Comparison of ENCODE assay signal across 1 cellular context in genomic region chr13:52011690-52012511, GRCh38.
A peak's percentile ranks its signal among the peaks of the same experiment; 100 is the strongest.
TF ChIP-seq lines count a peak whose summit lies in the region.

Gene ALG11 (plus strand): TSS chr13:52012398. CDS start chr13:52012419, 21 bp downstream.

TF ChIP-seq in HepG2, 621 proteins besides CTCF, POLR2A, EP300 and RAD21 (continued from another document and continues in another):
- peak; percentile 85 for TF ChIP-seq ZNF770 (CRISPR knock-in tag; IDR thresholded peaks at IDR 0.05)
- TF ChIP-seq SP1 (IDR thresholded peaks at IDR 0.05): peak; percentile 66; the same call in 1 of the 2 replicates
- TF ChIP-seq SP1 (CRISPR knock-in tag; IDR thresholded peaks at IDR 0.05): peak; percentile 99
- no peak for TF ChIP-seq TCF12 (IDR thresholded peaks at IDR 0.05)
- peak; percentile 55; the same call in 1 of the 2 replicates for TF ChIP-seq TCF12 (CRISPR knock-in tag; IDR thresholded peaks at IDR 0.05)
- TF ChIP-seq ZNF564 (CRISPR knock-in tag; IDR thresholded peaks at IDR 0.05): peak; percentile 87; the same call in 1 of the 2 replicates
- TF ChIP-seq, protein P1, sequence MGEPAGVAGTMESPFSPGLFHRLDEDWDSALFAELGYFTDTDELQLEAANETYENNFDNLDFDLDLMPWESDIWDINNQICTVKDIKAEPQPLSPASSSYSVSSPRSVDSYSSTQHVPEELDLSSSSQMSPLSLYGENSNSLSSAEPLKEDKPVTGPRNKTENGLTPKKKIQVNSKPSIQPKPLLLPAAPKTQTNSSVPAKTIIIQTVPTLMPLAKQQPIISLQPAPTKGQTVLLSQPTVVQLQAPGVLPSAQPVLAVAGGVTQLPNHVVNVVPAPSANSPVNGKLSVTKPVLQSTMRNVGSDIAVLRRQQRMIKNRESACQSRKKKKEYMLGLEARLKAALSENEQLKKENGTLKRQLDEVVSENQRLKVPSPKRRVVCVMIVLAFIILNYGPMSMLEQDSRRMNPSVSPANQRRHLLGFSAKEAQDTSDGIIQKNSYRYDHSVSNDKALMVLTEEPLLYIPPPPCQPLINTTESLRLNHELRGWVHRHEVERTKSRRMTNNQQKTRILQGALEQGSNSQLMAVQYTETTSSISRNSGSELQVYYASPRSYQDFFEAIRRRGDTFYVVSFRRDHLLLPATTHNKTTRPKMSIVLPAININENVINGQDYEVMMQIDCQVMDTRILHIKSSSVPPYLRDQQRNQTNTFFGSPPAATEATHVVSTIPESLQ (CRISPR knock-in tag; conservative IDR thresholded peaks at IDR 0.05): no peak
- TF ChIP-seq, protein P2, sequence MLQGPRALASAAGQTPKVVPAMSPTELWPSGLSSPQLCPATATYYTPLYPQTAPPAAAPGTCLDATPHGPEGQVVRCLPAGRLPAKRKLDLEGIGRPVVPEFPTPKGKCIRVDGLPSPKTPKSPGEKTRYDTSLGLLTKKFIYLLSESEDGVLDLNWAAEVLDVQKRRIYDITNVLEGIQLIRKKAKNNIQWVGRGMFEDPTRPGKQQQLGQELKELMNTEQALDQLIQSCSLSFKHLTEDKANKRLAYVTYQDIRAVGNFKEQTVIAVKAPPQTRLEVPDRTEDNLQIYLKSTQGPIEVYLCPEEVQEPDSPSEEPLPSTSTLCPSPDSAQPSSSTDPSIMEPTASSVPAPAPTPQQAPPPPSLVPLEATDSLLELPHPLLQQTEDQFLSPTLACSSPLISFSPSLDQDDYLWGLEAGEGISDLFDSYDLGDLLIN (CRISPR knock-in tag; IDR thresholded peaks at IDR 0.05; ENCODE audit: borderline replicate concordance): no peak
- TF ChIP-seq ARHGAP35 (CRISPR knock-in tag; IDR thresholded peaks at IDR 0.05; ENCODE audit: borderline replicate concordance): 0 out of 2 replicates have a peak, but pooled peaks have one; percentile 36
- TF ChIP-seq ZIK1 (CRISPR knock-in tag; IDR thresholded peaks at IDR 0.05; ENCODE audit: borderline replicate concordance, low read depth): peak; percentile 81; the same call in 1 of the 2 replicates
- TF ChIP-seq JUND (CRISPR knock-in tag; IDR thresholded peaks at IDR 0.05): peak; percentile 66
- TF ChIP-seq ZMYM3 (CRISPR knock-in tag; IDR thresholded peaks at IDR 0.05): peak; percentile 20; the same call in 1 of the 2 replicates
- TF ChIP-seq PRMT3 (CRISPR knock-in tag; IDR thresholded peaks at IDR 0.05; ENCODE audit: borderline replicate concordance, low read depth): no peak
- no peak for TF ChIP-seq AGO1 (IDR thresholded peaks at IDR 0.05; ENCODE audit: low read depth, low read length, poor library complexity, severe bottlenecking)
- TF ChIP-seq EZH2 (conservative IDR thresholded peaks at IDR 0.05; ENCODE audit: low read depth, low read length): no peak
- TF ChIP-seq NKX3-1 (CRISPR knock-in tag; IDR thresholded peaks at IDR 0.05): no peak; the same call in 1 of the 2 replicates
- TF ChIP-seq, protein P3, sequence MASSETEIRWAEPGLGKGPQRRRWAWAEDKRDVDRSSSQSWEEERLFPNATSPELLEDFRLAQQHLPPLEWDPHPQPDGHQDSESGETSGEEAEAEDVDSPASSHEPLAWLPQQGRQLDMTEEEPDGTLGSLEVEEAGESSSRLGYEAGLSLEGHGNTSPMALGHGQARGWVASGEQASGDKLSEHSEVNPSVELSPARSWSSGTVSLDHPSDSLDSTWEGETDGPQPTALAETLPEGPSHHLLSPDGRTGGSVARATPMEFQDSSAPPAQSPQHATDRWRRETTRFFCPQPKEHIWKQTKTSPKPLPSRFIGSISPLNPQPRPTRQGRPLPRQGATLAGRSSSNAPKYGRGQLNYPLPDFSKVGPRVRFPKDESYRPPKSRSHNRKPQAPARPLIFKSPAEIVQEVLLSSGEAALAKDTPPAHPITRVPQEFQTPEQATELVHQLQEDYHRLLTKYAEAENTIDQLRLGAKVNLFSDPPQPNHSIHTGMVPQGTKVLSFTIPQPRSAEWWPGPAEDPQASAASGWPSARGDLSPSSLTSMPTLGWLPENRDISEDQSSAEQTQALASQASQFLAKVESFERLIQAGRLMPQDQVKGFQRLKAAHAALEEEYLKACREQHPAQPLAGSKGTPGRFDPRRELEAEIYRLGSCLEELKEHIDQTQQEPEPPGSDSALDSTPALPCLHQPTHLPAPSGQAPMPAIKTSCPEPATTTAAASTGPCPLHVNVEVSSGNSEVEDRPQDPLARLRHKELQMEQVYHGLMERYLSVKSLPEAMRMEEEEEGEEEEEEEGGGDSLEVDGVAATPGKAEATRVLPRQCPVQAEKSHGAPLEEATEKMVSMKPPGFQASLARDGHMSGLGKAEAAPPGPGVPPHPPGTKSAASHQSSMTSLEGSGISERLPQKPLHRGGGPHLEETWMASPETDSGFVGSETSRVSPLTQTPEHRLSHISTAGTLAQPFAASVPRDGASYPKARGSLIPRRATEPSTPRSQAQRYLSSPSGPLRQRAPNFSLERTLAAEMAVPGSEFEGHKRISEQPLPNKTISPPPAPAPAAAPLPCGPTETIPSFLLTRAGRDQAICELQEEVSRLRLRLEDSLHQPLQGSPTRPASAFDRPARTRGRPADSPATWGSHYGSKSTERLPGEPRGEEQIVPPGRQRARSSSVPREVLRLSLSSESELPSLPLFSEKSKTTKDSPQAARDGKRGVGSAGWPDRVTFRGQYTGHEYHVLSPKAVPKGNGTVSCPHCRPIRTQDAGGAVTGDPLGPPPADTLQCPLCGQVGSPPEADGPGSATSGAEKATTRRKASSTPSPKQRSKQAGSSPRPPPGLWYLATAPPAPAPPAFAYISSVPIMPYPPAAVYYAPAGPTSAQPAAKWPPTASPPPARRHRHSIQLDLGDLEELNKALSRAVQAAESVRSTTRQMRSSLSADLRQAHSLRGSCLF (CRISPR knock-in tag; IDR thresholded peaks at IDR 0.05; ENCODE audit: borderline replicate concordance): no peak
- no peak for TF ChIP-seq FIP1L1 (IDR thresholded peaks at IDR 0.05; ENCODE audit: borderline replicate concordance, insufficient read depth, low read depth, low read length)
- peak; percentile 85; the same call in 1 of the 2 replicates for TF ChIP-seq ZBTB8A (CRISPR knock-in tag; IDR thresholded peaks at IDR 0.05; ENCODE audit: borderline replicate concordance, low read depth)
- TF ChIP-seq MAFG (CRISPR knock-in tag; IDR thresholded peaks at IDR 0.05): peak; percentile 55; the same call in 1 of the 2 replicates
- TF ChIP-seq, protein P4, sequence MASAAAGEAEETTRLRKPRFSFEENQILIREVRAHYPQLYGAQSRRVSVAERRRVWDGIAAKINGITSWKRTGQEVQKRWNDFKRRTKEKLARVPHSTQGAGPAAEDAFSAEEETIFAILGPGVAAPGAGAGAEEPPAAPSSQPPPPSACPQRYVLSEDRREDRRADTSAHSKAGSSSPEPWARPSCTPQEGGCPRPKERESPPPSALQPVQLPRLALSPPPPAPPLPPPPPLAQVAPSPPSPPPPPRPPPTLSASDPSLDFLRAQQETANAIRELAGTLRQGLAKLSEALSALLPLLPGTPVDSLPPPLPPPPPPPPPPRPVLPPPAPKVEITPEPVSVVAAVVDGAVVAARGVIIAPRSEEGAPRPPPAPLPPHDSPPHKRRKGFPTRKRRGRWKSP (CRISPR knock-in tag; IDR thresholded peaks at IDR 0.05): peak; percentile 98
- TF ChIP-seq HIVEP1 (CRISPR knock-in tag; IDR thresholded peaks at IDR 0.05): no peak; the same call in 1 of the 2 replicates
- TF ChIP-seq NR2F6 (IDR thresholded peaks at IDR 0.05): 0 out of 2 replicates have a peak, but pooled peaks have one; percentile 10
- TF ChIP-seq NR2F6 (CRISPR knock-in tag; IDR thresholded peaks at IDR 0.05): peak; percentile 66; the same call in 1 of the 2 replicates
- peak; percentile 94 for TF ChIP-seq PBX2 (CRISPR knock-in tag; IDR thresholded peaks at IDR 0.05)
- no peak for TF ChIP-seq ZBTB3 (CRISPR knock-in tag; IDR thresholded peaks at IDR 0.05; ENCODE audit: borderline replicate concordance, low read depth)
- TF ChIP-seq ZNF572 (CRISPR knock-in tag; IDR thresholded peaks at IDR 0.05): peak; percentile 38; the same call in 1 of the 2 replicates
- peak; percentile 49; the same call in 1 of the 2 replicates for TF ChIP-seq MIXL1 (CRISPR knock-in tag; IDR thresholded peaks at IDR 0.05)
- peak; percentile 99 for TF ChIP-seq MEIS1 (CRISPR knock-in tag; IDR thresholded peaks at IDR 0.05; ENCODE audit: borderline replicate concordance)
- no peak; the same call in 1 of the 2 replicates for TF ChIP-seq ZNF891 (CRISPR knock-in tag; IDR thresholded peaks at IDR 0.05)
- TF ChIP-seq ZFP91 (CRISPR knock-in tag; IDR thresholded peaks at IDR 0.05; ENCODE audit: borderline replicate concordance): peak; percentile 93; the same call in 1 of the 2 replicates
- TF ChIP-seq MEF2D (CRISPR knock-in tag; IDR thresholded peaks at IDR 0.05): peak; percentile 49; the same call in 1 of the 2 replicates
- TF ChIP-seq ZNF280B (CRISPR knock-in tag; IDR thresholded peaks at IDR 0.05; ENCODE audit: borderline replicate concordance): peak; percentile 82; the same call in 1 of the 2 replicates
- TF ChIP-seq BHLHE40 (IDR thresholded peaks at IDR 0.05; ENCODE audit: low read length): no peak
- TF ChIP-seq ZNF234 (CRISPR knock-in tag; conservative IDR thresholded peaks at IDR 0.05): no peak
- peak; percentile 78 for TF ChIP-seq ZNF33B (CRISPR knock-in tag; IDR thresholded peaks at IDR 0.05)
- peak; percentile 59; the same call in 1 of the 2 replicates for TF ChIP-seq EEA1 (CRISPR knock-in tag; IDR thresholded peaks at IDR 0.05; ENCODE audit: borderline replicate concordance)
- TF ChIP-seq NONO (IDR thresholded peaks at IDR 0.05): no peak
- TF ChIP-seq NONO (CRISPR knock-in tag; conservative IDR thresholded peaks at IDR 0.05): peak; percentile 97; the same call in 1 of the 2 replicates
- no peak for TF ChIP-seq SOX6 (IDR thresholded peaks at IDR 0.05)
- TF ChIP-seq SOX6 (CRISPR knock-in tag; IDR thresholded peaks at IDR 0.05): peak; percentile 87
- no peak for TF ChIP-seq ISX (CRISPR knock-in tag; conservative IDR thresholded peaks at IDR 0.05)
- TF ChIP-seq RARA (CRISPR knock-in tag; IDR thresholded peaks at IDR 0.05): peak; percentile 77; the same call in 1 of the 2 replicates
- TF ChIP-seq ZNF513 (CRISPR knock-in tag; conservative IDR thresholded peaks at IDR 0.05): no peak
- peak; percentile 82; the same call in 1 of the 2 replicates for TF ChIP-seq HES4 (CRISPR knock-in tag; IDR thresholded peaks at IDR 0.05; ENCODE audit: borderline replicate concordance)
- peak; percentile 92; the same call in 1 of the 2 replicates for TF ChIP-seq CHCHD3 (CRISPR knock-in tag; IDR thresholded peaks at IDR 0.05)
- TF ChIP-seq HOXD1 (CRISPR knock-in tag; IDR thresholded peaks at IDR 0.05): peak; percentile 71
- peak; percentile 87 for TF ChIP-seq ZNF678 (CRISPR knock-in tag; IDR thresholded peaks at IDR 0.05)
- peak; percentile 74; the same call in 1 of the 2 replicates for TF ChIP-seq ZNF816 (CRISPR knock-in tag; IDR thresholded peaks at IDR 0.05; ENCODE audit: borderline replicate concordance)
- TF ChIP-seq ZNF768 (CRISPR knock-in tag; IDR thresholded peaks at IDR 0.05): peak; percentile 73; the same call in 1 of the 2 replicates
